1 cellular context compared by ENCODE assay signal in genomic region chr16:19589106-19589505, GRCh38.
TF ChIP-seq lines count a peak whose summit lies in the region.

No MANE protein-coding gene starts in this region.

TF ChIP-seq in endothelial cell of umbilical vein, 7 proteins besides CTCF, POLR2A, EP300 and RAD21:
- TF ChIP-seq, protein P1, sequence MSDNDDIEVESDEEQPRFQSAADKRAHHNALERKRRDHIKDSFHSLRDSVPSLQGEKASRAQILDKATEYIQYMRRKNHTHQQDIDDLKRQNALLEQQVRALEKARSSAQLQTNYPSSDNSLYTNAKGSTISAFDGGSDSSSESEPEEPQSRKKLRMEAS (IDR thresholded peaks at IDR 0.05; ENCODE audit: insufficient read depth, insufficient read length), result no peak
- TF ChIP-seq MYC (IDR thresholded peaks at IDR 0.05; ENCODE audit: low read depth, low read length) (no peak), POLR2AphosphoS5 (IDR thresholded peaks at IDR 0.05; ENCODE audit: insufficient read depth, low read depth, low read length) (no peak), FOS (IDR thresholded peaks at IDR 0.05; ENCODE audit: borderline replicate concordance, insufficient read depth, low read length) (no peak), EZH2 (IDR thresholded peaks at IDR 0.05; ENCODE audit: borderline replicate concordance, low read depth, low read length, severe bottlenecking) (no peak)
